Comparison of ENCODE assay signal across 18 cellular contexts in genomic region chr6:47267301-47267700, GRCh38. TPM values are rescaled to one million over a fixed set of nuclear protein-coding genes. Genes with fewer than 3 reads are reported as not detected.
DNase-seq lines count a peak whose midpoint lies in the region; ATAC-seq and TF ChIP-seq lines count a peak whose summit lies in the region.
"Had no signal": no experiment of that assay in that cellular context is flagged by ENCODE, and none has a peak within 500 bp of the region (broad histone marks: within the 10 kb centered on the region; RNA-seq: fewer than 3 reads in every experiment).

No MANE protein-coding gene starts in this region.

- H3K79me2 ChIP-seq in PC-9 (ENCODE audit: low read depth), result peaks cover 100% of the 10 kb centered on the region

- H3K4me2 ChIP-seq in PC-9, result no peak overlapping the region
- H3K4me2 ChIP-seq: A549 had no signal

- H3K4me3 ChIP-seq in PC-9, result no peak overlapping the region
- H3K4me3 ChIP-seq: A549 had no signal

- H3K36me3 Mint-ChIP-seq in WTC11 (peaks cover 21% of the 10 kb centered on the region), endothelial cell (ENCODE audit: low read depth, unreplicated experiment) (peaks cover 9% of the 10 kb centered on the region)
- H3K36me3 Mint-ChIP-seq: CD4-positive, alpha-beta memory T cell had no signal

- no peaks in the 10 kb centered on the region for H3K27me3 ChIP-seq in PC-9 (ENCODE audit: insufficient read depth, low read depth)
- H3K27me3 ChIP-seq: BE2C had no signal

- POLR2A ChIA-PET in PC-9 (lab: Charles Lee; ENCODE audit: unreplicated experiment), result no interaction called here
- POLR2A ChIA-PET in WTC11 (lab: Charles Lee), result no interaction called here

- H3K9me3 ChIP-seq in PC-9 (ENCODE audit: insufficient read depth, low read depth), result no peaks in the 10 kb centered on the region
- H3K9me3 ChIP-seq: A549 had no signal

- H3K4me1 ChIP-seq in PC-9 (replicated peaks; ENCODE audit: insufficient read depth), result peaks cover 40% of the 10 kb centered on the region
- H3K4me1 ChIP-seq: BE2C had no signal

- TF ChIP-seq CTCF in PC-9 (conservative IDR thresholded peaks at IDR 0.05) (no peak), WTC11 (IDR thresholded peaks at IDR 0.05) (no peak), endothelial cell (IDR thresholded peaks at IDR 0.05; ENCODE audit: unreplicated experiment) (no peak)

- intact Hi-C loops in PC-9 (cut with micrococcal nuclease; ENCODE audit: unreplicated experiment), result no loop called here

- H3F3A ChIP-seq in PC-9 (ENCODE audit: insufficient read depth, low read depth), result peaks cover 89% of the 10 kb centered on the region

- CTCF ChIA-PET in PC-9 (lab: Charles Lee) (no interaction called here), WTC11 (lab: Charles Lee) (no interaction called here)

- ATAC-seq in WTC11, result no peak
- no peak for ATAC-seq in HG02571 (IDR thresholded peaks at IDR 0.05; ENCODE audit: unreplicated experiment)
- ATAC-seq: A549, HCT116 had no signal

- H3K4me1 Mint-ChIP-seq in WTC11 (peaks cover 30% of the 10 kb centered on the region), endothelial cell (ENCODE audit: unreplicated experiment) (peaks cover 52% of the 10 kb centered on the region)
- H3K4me1 Mint-ChIP-seq: CD4-positive, alpha-beta memory T cell had no signal

- no peaks in the 10 kb centered on the region for H3K9me3 Mint-ChIP-seq in WTC11
- H3K9me3 Mint-ChIP-seq in endothelial cell (ENCODE audit: unreplicated experiment), result no peaks in the 10 kb centered on the region
- H3K9me3 Mint-ChIP-seq: CD4-positive, alpha-beta memory T cell had no signal

- BruUV-seq in PC-9 (replicated peaks; lab: Mats Ljungman, UMichigan), result no TSS peak

- H2AFZ ChIP-seq in PC-9, result no peak overlapping the region

- H3K4me3 Mint-ChIP-seq in WTC11 (no peak overlapping the region), endothelial cell (ENCODE audit: unreplicated experiment) (peak overlapping the region; percentile 52)
- H3K4me3 Mint-ChIP-seq: CD4-positive, alpha-beta memory T cell had no signal

- peaks cover 81% of the 10 kb centered on the region for H3K36me3 ChIP-seq in PC-9 (ENCODE audit: low read depth)

- peak overlapping the region; percentile 54; the same call in 1 of the 2 replicates for H3K27ac ChIP-seq in PC-9
- H3K27ac ChIP-seq: A549, C4-2B had no signal

- peak in 1 of 2 experiments; percentile 33 for DNase-seq in PC-9
- DNase-seq in WTC11 (ENCODE audit: low spot score), result no peak
- DNase-seq in endothelial cell (ENCODE audit: low spot score), result no peak
- peak; percentile 3 for DNase-seq in superior temporal gyrus (ENCODE audit: extremely low spot score)
- no peak for DNase-seq in DMS 273 treated with DMSO at 0.1 percent for 48 hours (lab: John Stamatoyannopoulos, UW)
- no peak for DNase-seq in NCI-H2029 (lab: John Stamatoyannopoulos, UW)
- no peak for DNase-seq in stimulated activated CD4-positive, alpha-beta T cell treated with anti-CD3 and anti-CD28 coated beads, Interleukin-2, amount 100 ng/mL, for 48 hours
- DNase-seq: BE2C; CD4-positive, alpha-beta memory T cell; DMS153; DMS79 treated with DMSO at 0.1 percent for 48 hours; EL; GDM1; IMR-90 had no signal

- peaks cover 83% of the 10 kb centered on the region for H4K20me1 ChIP-seq in PC-9 (ENCODE audit: insufficient read depth)

- H3K27ac Mint-ChIP-seq in WTC11, result 0 out of 2 replicates have a peak overlapping the region, but pooled peaks have one; percentile 18
- H3K27ac Mint-ChIP-seq in endothelial cell (ENCODE audit: unreplicated experiment), result peak overlapping the region; percentile 58
- H3K27ac Mint-ChIP-seq: CD4-positive, alpha-beta memory T cell had no signal

- H3K27me3 Mint-ChIP-seq in WTC11 (ENCODE audit: low read depth) (no peaks in the 10 kb centered on the region), endothelial cell (ENCODE audit: unreplicated experiment) (peaks cover 1% of the 10 kb centered on the region)

- no peaks in the 10 kb centered on the region for H3K9me2 ChIP-seq in PC-9 (ENCODE audit: insufficient read depth)

TF ChIP-seq in WTC11, 78 proteins besides CTCF, POLR2A, EP300 and RAD21 (continues in another document):
- no peak for TF ChIP-seq USF2 (CRISPR knock-in tag; IDR thresholded peaks at IDR 0.05)
- no peak for TF ChIP-seq ZNF396 (CRISPR knock-in tag; IDR thresholded peaks at IDR 0.05; ENCODE audit: borderline replicate concordance)
- TF ChIP-seq ZNF317 (CRISPR knock-in tag; IDR thresholded peaks at IDR 0.05; ENCODE audit: borderline replicate concordance, low read depth), result no peak
- TF ChIP-seq ZBTB43 (CRISPR knock-in tag; IDR thresholded peaks at IDR 0.05), result no peak
- TF ChIP-seq NFATC4 (CRISPR knock-in tag; IDR thresholded peaks at IDR 0.05), result no peak
- no peak for TF ChIP-seq SMAD3 (CRISPR knock-in tag; IDR thresholded peaks at IDR 0.05; ENCODE audit: borderline replicate concordance)
- TF ChIP-seq ZSCAN18 (CRISPR knock-in tag; IDR thresholded peaks at IDR 0.05), result no peak
- TF ChIP-seq ATF2 (CRISPR knock-in tag; IDR thresholded peaks at IDR 0.05; ENCODE audit: borderline replicate concordance, low read depth), result no peak
- no peak for TF ChIP-seq PRRX2 (CRISPR knock-in tag; IDR thresholded peaks at IDR 0.05)
- no peak for TF ChIP-seq ATF6 (CRISPR knock-in tag; IDR thresholded peaks at IDR 0.05)
- no peak for TF ChIP-seq JAZF1 (CRISPR knock-in tag; IDR thresholded peaks at IDR 0.05)
- no peak for TF ChIP-seq SMAD4 (CRISPR knock-in tag; IDR thresholded peaks at IDR 0.05)
- TF ChIP-seq ZMAT4 (CRISPR knock-in tag; IDR thresholded peaks at IDR 0.05), result no peak
- TF ChIP-seq TEAD4 (CRISPR knock-in tag; IDR thresholded peaks at IDR 0.05), result no peak

RNA-seq across cellular contexts. Expression of gene TNFRSF21, which starts 42.4 kb away (rescaled TPM):
- total RNA-seq in PC-9 (2021), result 172 and 219 TPM in 2 replicates
- 47.3 to 52.7 TPM (median 49.5 TPM) in 3 replicates for total RNA-seq in WTC11 (2021)
- total RNA-seq in endothelial cell (ENCODE audit: unreplicated experiment), result 32.5 TPM
